In genomic region chr11:116826751-116827431, GRCh38 we compare ENCODE assay signal across 1 cellular context.
TF ChIP-seq lines count a peak whose summit lies in the region.

No MANE protein-coding gene starts in this region.

TF ChIP-seq in HepG2, 621 proteins besides CTCF, POLR2A, EP300 and RAD21 (continued from another document and continues in another):
- peak; percentile 80 for TF ChIP-seq YEATS4 (CRISPR knock-in tag; IDR thresholded peaks at IDR 0.05; ENCODE audit: borderline replicate concordance)
- TF ChIP-seq LCORL (IDR thresholded peaks at IDR 0.05), result no peak
- TF ChIP-seq LCORL (CRISPR knock-in tag; IDR thresholded peaks at IDR 0.05), result peak; percentile 87
- no peak for TF ChIP-seq PRDM15 (CRISPR knock-in tag; IDR thresholded peaks at IDR 0.05)
- TF ChIP-seq KDM4B (CRISPR knock-in tag; IDR thresholded peaks at IDR 0.05), result peak; percentile 59; the same call in 1 of the 2 replicates
- TF ChIP-seq ZNF558 (CRISPR knock-in tag; IDR thresholded peaks at IDR 0.05; ENCODE audit: borderline replicate concordance), result 0 out of 2 replicates have a peak, but pooled peaks have one; percentile 52
- TF ChIP-seq ELF3 (CRISPR knock-in tag; IDR thresholded peaks at IDR 0.05), result peak; percentile 94
- no peak for TF ChIP-seq TGIF2 (CRISPR knock-in tag; IDR thresholded peaks at IDR 0.05)
- TF ChIP-seq ZNF563 (CRISPR knock-in tag; IDR thresholded peaks at IDR 0.05), result no peak
- TF ChIP-seq MTF2 (CRISPR knock-in tag; IDR thresholded peaks at IDR 0.05; ENCODE audit: borderline replicate concordance), result no peak
- peak; percentile 94 for TF ChIP-seq KDM1A (CRISPR knock-in tag; IDR thresholded peaks at IDR 0.05)
- peak; percentile 68; the same call in 1 of the 2 replicates for TF ChIP-seq RFXAP (CRISPR knock-in tag; IDR thresholded peaks at IDR 0.05; ENCODE audit: borderline replicate concordance)
- TF ChIP-seq AHR (CRISPR knock-in tag; IDR thresholded peaks at IDR 0.05), result no peak; the same call in 1 of the 2 replicates
- TF ChIP-seq ZFP36L1 (CRISPR knock-in tag; IDR thresholded peaks at IDR 0.05), result peak; percentile 96
- peak; percentile 70 for TF ChIP-seq POLR2G (IDR thresholded peaks at IDR 0.05; ENCODE audit: low read depth, low read length)
- TF ChIP-seq GATAD2A (CRISPR knock-in tag; IDR thresholded peaks at IDR 0.05), result peak; percentile 94
- TF ChIP-seq ZNF460 (CRISPR knock-in tag; IDR thresholded peaks at IDR 0.05; ENCODE audit: borderline replicate concordance), result peak; percentile 31; the same call in 1 of the 2 replicates
- 0 out of 2 replicates have a peak, but pooled peaks have one; percentile 4 for TF ChIP-seq ZSCAN5A (CRISPR knock-in tag; IDR thresholded peaks at IDR 0.05; ENCODE audit: borderline replicate concordance)
- no peak for TF ChIP-seq NONO (IDR thresholded peaks at IDR 0.05)
- peak; percentile 92 for TF ChIP-seq NONO (CRISPR knock-in tag; conservative IDR thresholded peaks at IDR 0.05)
- TF ChIP-seq E2F1 (CRISPR knock-in tag; IDR thresholded peaks at IDR 0.05), result peak; percentile 51; the same call in 1 of the 2 replicates
- TF ChIP-seq THAP9 (CRISPR knock-in tag; IDR thresholded peaks at IDR 0.05; ENCODE audit: borderline replicate concordance), result peak; percentile 72; the same call in 1 of the 2 replicates
- 0 out of 2 replicates have a peak, but pooled peaks have one; percentile 12 for TF ChIP-seq ZNF615 (CRISPR knock-in tag; IDR thresholded peaks at IDR 0.05; ENCODE audit: borderline replicate concordance)
- TF ChIP-seq ZNF317 (CRISPR knock-in tag; IDR thresholded peaks at IDR 0.05), result peak; percentile 84
- peak; percentile 42; the same call in 1 of the 2 replicates for TF ChIP-seq ZNF790 (CRISPR knock-in tag; IDR thresholded peaks at IDR 0.05; ENCODE audit: borderline replicate concordance)
- peak; percentile 72 for TF ChIP-seq UBTF (CRISPR knock-in tag; IDR thresholded peaks at IDR 0.05)
- TF ChIP-seq DBP (CRISPR knock-in tag; IDR thresholded peaks at IDR 0.05; ENCODE audit: not compliant biosample characterization), result no peak
- TF ChIP-seq ARNTL (CRISPR knock-in tag; IDR thresholded peaks at IDR 0.05), result peak; percentile 97
- no peak for TF ChIP-seq ZNF678 (CRISPR knock-in tag; IDR thresholded peaks at IDR 0.05)
- TF ChIP-seq CBFB (CRISPR knock-in tag; IDR thresholded peaks at IDR 0.05), result no peak; the same call in 1 of the 2 replicates
- TF ChIP-seq ATF6 (CRISPR knock-in tag; conservative IDR thresholded peaks at IDR 0.05), result 0 out of 2 replicates have a peak, but pooled peaks have one; percentile 55
- peak; percentile 69 for TF ChIP-seq ZFY (CRISPR knock-in tag; IDR thresholded peaks at IDR 0.05)
- no peak for TF ChIP-seq ZXDC (CRISPR knock-in tag; IDR thresholded peaks at IDR 0.05)
- TF ChIP-seq TFDP2 (CRISPR knock-in tag; IDR thresholded peaks at IDR 0.05), result peak; percentile 57; the same call in 1 of the 2 replicates
